6 cellular contexts compared by ENCODE assay signal in genomic region chr1:153536618-153537375, GRCh38. TPM values are rescaled to one million over a fixed set of nuclear protein-coding genes. Genes with fewer than 3 reads are reported as not detected.
A peak's percentile ranks its signal among the peaks of the same experiment; 100 is the strongest.
DNase-seq lines count a peak whose midpoint lies in the region; ATAC-seq, FAIRE-seq and TF ChIP-seq lines count a peak whose summit lies in the region.

No MANE protein-coding gene starts in this region.

- H3K4me3 Mint-ChIP-seq in H9 (no peak overlapping the region; a peak in 1 of 5 replicates), astrocyte (ENCODE audit: unreplicated experiment) (no peak overlapping the region)
- H3K4me3 Mint-ChIP-seq in naive thymus-derived CD4-positive, alpha-beta T cell, result peak overlapping the region; percentile 92 to 97 (median 96)

- no peak overlapping the region for H3K27ac ChIP-seq in H9 (ENCODE audit: insufficient read length, low read depth, low read length)
- peak overlapping the region; percentile 69 for H3K27ac ChIP-seq in astrocyte (ENCODE audit: low read depth, low read length)
- H3K27ac ChIP-seq in naive thymus-derived CD4-positive, alpha-beta T cell (ENCODE audit: low read depth, low read length), result peak overlapping the region; percentile 98

- H3K9me3 ChIP-seq in H9 (ENCODE audit: control insufficient read depth, low read depth, low read length) (no peaks in the 10 kb centered on the region), astrocyte (ENCODE audit: insufficient read depth, low read depth, low read length) (no peaks in the 10 kb centered on the region)
- no peaks in the 10 kb centered on the region for H3K9me3 ChIP-seq in naive thymus-derived CD4-positive, alpha-beta T cell (ENCODE audit: control insufficient read depth in 2 of 3, low read length in 3 of 3)

- intact Hi-C loops in naive thymus-derived CD4-positive, alpha-beta T cell (cut with micrococcal nuclease), result loop anchor here (1.0 to 10.0 kb wide), 4 partner anchors 9 to 458 kb away; partner anchors contain the start of genes S100A4 (in 2 of the 2), CREB3L4 (in 1 of the 2), RPS27 (in 1 of the 2) and SLC39A1 (in 1 of the 2)

- WGBS in H9 (ENCODE audit: extremely low coverage, insufficient read length, low lambda C conversion rate), result no CpG with 5 or more reads among the region's 10 CpGs

- no peak for ATAC-seq in naive thymus-derived CD4-positive, alpha-beta T cell
- ATAC-seq in GM18861 (IDR thresholded peaks at IDR 0.05; ENCODE audit: unreplicated experiment), result no peak

- FAIRE-seq in astrocyte (lab: Jason Lieb, UNC), result no peak

- H3K23me2 ChIP-seq in H9 (ENCODE audit: insufficient read length, low read depth, low read length, poor library complexity, severe bottlenecking), result no peaks in the 10 kb centered on the region

- no peaks in the 10 kb centered on the region for H3K36me3 Mint-ChIP-seq in H9 (ENCODE audit: insufficient read depth in 1 of 3, low read depth in 3 of 3)
- peaks cover 2% of the 10 kb centered on the region for H3K36me3 Mint-ChIP-seq in astrocyte (ENCODE audit: low read depth, unreplicated experiment)
- peaks cover 0 to 33% (median 2%) of the 10 kb centered on the region in 5 donors for H3K36me3 Mint-ChIP-seq in naive thymus-derived CD4-positive, alpha-beta T cell

- H2BK15ac ChIP-seq in H9 (ENCODE audit: low read depth, low read length), result no peak overlapping the region

- no peak overlapping the region for H3K18ac ChIP-seq in H9 (ENCODE audit: insufficient read length, low read depth, low read length)

- H3K27me3 ChIP-seq in H9 (ENCODE audit: insufficient read depth, low read length) (no peaks in the 10 kb centered on the region; the same call in 1 of the 2 replicates), astrocyte (ENCODE audit: insufficient read depth, low read length) (no peaks in the 10 kb centered on the region)
- no peaks in the 10 kb centered on the region for H3K27me3 ChIP-seq in naive thymus-derived CD4-positive, alpha-beta T cell (ENCODE audit: control insufficient read depth in 2 of 2, insufficient read depth in 2 of 2, low read length in 2 of 2)

- no peaks in the 10 kb centered on the region for H3K9me3 Mint-ChIP-seq in H9
- no peaks in the 10 kb centered on the region for H3K9me3 Mint-ChIP-seq in astrocyte (ENCODE audit: unreplicated experiment)
- no peaks in the 10 kb centered on the region for H3K9me3 Mint-ChIP-seq in naive thymus-derived CD4-positive, alpha-beta T cell

- H3K56ac ChIP-seq in H9 (ENCODE audit: insufficient read length, low read depth, low read length), result no peak overlapping the region

- H4K20me1 ChIP-seq in H9 (ENCODE audit: control insufficient read depth, insufficient read depth, insufficient read length), result no peaks in the 10 kb centered on the region
- H4K20me1 ChIP-seq in astrocyte (ENCODE audit: insufficient read depth, low read length), result no peaks in the 10 kb centered on the region

- H3K27me3 Mint-ChIP-seq in H9 (ENCODE audit: low read depth) (peaks cover 1% of the 10 kb centered on the region), astrocyte (ENCODE audit: low read depth, unreplicated experiment) (no peaks in the 10 kb centered on the region)
- no peaks in the 10 kb centered on the region for H3K27me3 Mint-ChIP-seq in naive thymus-derived CD4-positive, alpha-beta T cell

- DNase-seq in H9 (no peak), astrocyte (ENCODE audit: low read depth) (no peak), NCI-H2029 (lab: John Stamatoyannopoulos, UW) (no peak), NCI-H1092 (lab: John Stamatoyannopoulos, UW) (no peak)
- DNase-seq in naive thymus-derived CD4-positive, alpha-beta T cell, result no peak

- H2BK5ac ChIP-seq in H9 (ENCODE audit: insufficient read length, low read length), result no peak overlapping the region

- no peak overlapping the region for H4K5ac ChIP-seq in H9 (ENCODE audit: insufficient read length, low read depth, low read length)

- peak overlapping the region; percentile 36 for H3K4me2 ChIP-seq in H9 (ENCODE audit: insufficient read depth, insufficient read length, low read length)
- peak overlapping the region; percentile 99 for H3K4me2 ChIP-seq in astrocyte (ENCODE audit: low read length)

- H2BK12ac ChIP-seq in H9 (ENCODE audit: insufficient read length, low read depth, low read length), result no peak overlapping the region

- H4K91ac ChIP-seq in H9 (ENCODE audit: insufficient read length, low read depth, low read length), result no peak overlapping the region

- H3K79me2 ChIP-seq in H9 (ENCODE audit: insufficient read depth, low read length) (no peaks in the 10 kb centered on the region), astrocyte (ENCODE audit: insufficient read depth, low read length) (peaks cover 21% of the 10 kb centered on the region)

- no peak overlapping the region for H2AFZ ChIP-seq in H9 (ENCODE audit: low read length)
- H2AFZ ChIP-seq in astrocyte (ENCODE audit: low read depth, low read length), result peak overlapping the region; percentile 79

- H3K9ac ChIP-seq in H9 (ENCODE audit: extremely low read depth, insufficient read length, low read length) (no peak overlapping the region), astrocyte (ENCODE audit: low read length) (peak overlapping the region; percentile 97)

- H3K4me1 Mint-ChIP-seq in H9 (peaks cover 34 to 43% of the 10 kb centered on the region in 2 experiments), astrocyte (ENCODE audit: low read depth, unreplicated experiment) (peaks cover 48% of the 10 kb centered on the region)
- H3K4me1 Mint-ChIP-seq in naive thymus-derived CD4-positive, alpha-beta T cell, result peaks cover 62 to 88% (median 83%) of the 10 kb centered on the region in 7 donors

- no peak overlapping the region for H3K14ac ChIP-seq in H9 (ENCODE audit: insufficient read depth, low read length)

- H3K23ac ChIP-seq in H9 (ENCODE audit: insufficient read length, low read depth, low read length), result no peak overlapping the region

- H2BK20ac ChIP-seq in H9 (ENCODE audit: low read depth, low read length, poor library complexity, severe bottlenecking), result no peak overlapping the region

- CTCF ChIA-PET in naive thymus-derived CD4-positive, alpha-beta T cell (lab: Charles Lee), result interaction anchor here (5.5 kb wide), 1 partner anchor 8 kb away, joined by 97 read pairs; the partner anchor contains the start of gene S100A4

- no peaks in the 10 kb centered on the region for H3K36me3 ChIP-seq in astrocyte (ENCODE audit: insufficient read depth, low read length)
- H3K36me3 ChIP-seq in naive thymus-derived CD4-positive, alpha-beta T cell (ENCODE audit: control insufficient read depth in 2 of 3, insufficient read depth in 3 of 3, low read length in 3 of 3), result peaks cover 0 to 3% (median 0%) of the 10 kb centered on the region in 3 experiments

- H3K27ac Mint-ChIP-seq in H9 (peak overlapping the region in 1 of 3 experiments; percentile 40; a peak in 1 of 7 replicates), astrocyte (ENCODE audit: unreplicated experiment) (no peak overlapping the region)
- peak overlapping the region; percentile 94 to 99 (median 98) for H3K27ac Mint-ChIP-seq in naive thymus-derived CD4-positive, alpha-beta T cell

- POLR2A ChIA-PET in naive thymus-derived CD4-positive, alpha-beta T cell (lab: Charles Lee), result interaction anchor here (0.8 to 7.3 kb wide), 6 partner anchors 7 to 97 kb away, joined by 3 to 268 read pairs (median 19); partner anchors contain the start of genes CHTOP, S100A4 and S100A5

- H3T11ph ChIP-seq in H9 (ENCODE audit: low read length), result no peak overlapping the region

- H4K8ac ChIP-seq in H9 (replicated peaks; ENCODE audit: insufficient read length, low read depth, low read length), result no peak overlapping the region

- TF ChIP-seq CTCF in H9 (conservative IDR thresholded peaks at IDR 0.05) (no peak), astrocyte (IDR thresholded peaks at IDR 0.05; ENCODE audit: insufficient read depth, low read depth, low read length) (no peak)

- H2BK120ac ChIP-seq in H9 (ENCODE audit: low read depth, low read length, poor library complexity, severe bottlenecking), result no peak overlapping the region

- no peak overlapping the region for H2AK5ac ChIP-seq in H9 (ENCODE audit: insufficient read length, low read length)

- H3K4ac ChIP-seq in H9 (ENCODE audit: low read depth, low read length), result no peak overlapping the region

- H3K4me3 ChIP-seq in astrocyte (ENCODE audit: insufficient read depth, low read depth, low read length), result peak overlapping the region; percentile 85
- H3K4me3 ChIP-seq in naive thymus-derived CD4-positive, alpha-beta T cell (ENCODE audit: low read length), result peak overlapping the region; percentile 80

- peaks cover 7% of the 10 kb centered on the region; the same call in 1 of the 2 replicates for H3K4me1 ChIP-seq in H9 (ENCODE audit: insufficient read depth, low read length)
- H3K4me1 ChIP-seq in astrocyte (ENCODE audit: insufficient read depth, low read length), result peaks cover 53% of the 10 kb centered on the region
- peaks cover 71 to 72% of the 10 kb centered on the region in 2 donors for H3K4me1 ChIP-seq in naive thymus-derived CD4-positive, alpha-beta T cell (ENCODE audit: control insufficient read depth in 2 of 2, insufficient read depth in 2 of 2, low read length in 2 of 2)

- no peaks in the 10 kb centered on the region for H3K79me1 ChIP-seq in H9 (ENCODE audit: insufficient read depth, low read depth, low read length, poor library complexity, severe bottlenecking)

RNA-seq across cellular contexts. Expression of gene S100A6, which starts 1.0 kb away (rescaled TPM):
- not detected in 2 replicates for total RNA-seq in H9 (2021)
- total RNA-seq in astrocyte, result 74.4 and 125 TPM in 2 replicates
- total RNA-seq in naive thymus-derived CD4-positive, alpha-beta T cell, result 100 to 1,000 TPM; 178 to 433 (median 201) TPM
- polyA plus RNA-seq in naive thymus-derived CD4-positive, alpha-beta T cell, result 100 to 1,000 TPM; 424 to 568 TPM

RNA-seq across cellular contexts. Expression of gene S100A5, which starts 3.9 kb away (rescaled TPM):
- total RNA-seq in H9 (2021) (not detected in 2 replicates), astrocyte (0.39 TPM in 1 of 2 replicates, not detected in the other)
- 1 to 10 TPM in 2 of 5 experiments, under 1 TPM in 1, not detected in 2; 0.78 to 2.0 (median 1.2) TPM for total RNA-seq in naive thymus-derived CD4-positive, alpha-beta T cell
- polyA plus RNA-seq in naive thymus-derived CD4-positive, alpha-beta T cell, result 1 to 10 TPM in 1 of 2 donors, under 1 TPM in 1; 0.91 to 1.5 TPM

RNA-seq across cellular contexts. Expression of gene S100A4, which starts 8.8 kb away (rescaled TPM):
- total RNA-seq in H9 (2021) (9.0 and 9.3 TPM in 2 replicates), astrocyte (58.5 and 69.3 TPM in 2 replicates)
- 100 to 1,000 TPM in 3 of 5 experiments, 10 to 100 TPM in 2; 54.0 to 766 (median 204) TPM for total RNA-seq in naive thymus-derived CD4-positive, alpha-beta T cell
- 100 to 1,000 TPM; 259 to 359 TPM for polyA plus RNA-seq in naive thymus-derived CD4-positive, alpha-beta T cell

RNA-seq across cellular contexts. Expression of gene S100A3, which starts 12.3 kb away (rescaled TPM):
- not detected in 2 replicates for total RNA-seq in H9 (2021)
- total RNA-seq in astrocyte, result 12.8 and 14.6 TPM in 2 replicates
- total RNA-seq in naive thymus-derived CD4-positive, alpha-beta T cell, result not detected
- polyA plus RNA-seq in naive thymus-derived CD4-positive, alpha-beta T cell, result not detected

RNA-seq across cellular contexts. Expression of gene S100A2, which starts 28.8 kb away (rescaled TPM):
- total RNA-seq in H9 (2021), result 0.57 and 0.92 TPM in 2 replicates
- 3.0 and 3.8 TPM in 2 replicates for total RNA-seq in astrocyte
- total RNA-seq in naive thymus-derived CD4-positive, alpha-beta T cell, result 1 to 10 TPM in 1 of 5 experiments, not detected in 4; 1.1 TPM
- not detected for polyA plus RNA-seq in naive thymus-derived CD4-positive, alpha-beta T cell

Comparison
In these comparisons a context has a peak if more than half of its experiments do, and no peak if none do; other contexts are left out.
1. H3K4me3 Mint-ChIP-seq: peak in naive thymus-derived CD4-positive, alpha-beta T cell (10 of 10); none in H9 (0 of 2) and astrocyte (single experiment).
2. RNA of gene S100A6, which starts 1.0 kb away (total RNA-seq): 178 to 433 TPM in naive thymus-derived CD4-positive, alpha-beta T cell and 74.4 to 125 TPM in astrocyte; not detected in H9; every median in the first group is over 10 times any median in the second.